ENCODE assay signal across 17 cellular contexts in the genomic region with DNA sequence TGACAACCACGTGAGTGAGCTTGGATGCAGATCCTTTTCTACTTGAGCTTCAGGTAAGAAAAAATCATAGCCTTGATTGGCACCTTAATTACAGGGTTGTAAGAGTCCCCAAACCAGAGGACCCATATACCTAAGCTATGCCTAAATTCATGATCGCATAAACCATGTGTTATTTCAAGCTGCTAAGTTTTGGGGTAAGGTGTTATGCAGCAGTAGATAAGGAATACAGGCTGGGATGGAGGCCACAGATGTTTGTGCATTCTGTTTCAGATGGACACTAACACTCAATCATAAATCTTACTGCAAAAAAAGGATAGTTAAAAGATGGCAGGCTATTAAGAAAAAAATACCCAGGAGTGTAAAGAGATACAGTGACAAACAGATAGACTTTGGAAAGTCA.
DNase-seq lines count a peak whose midpoint lies in the region; ATAC-seq lines count a peak whose summit lies in the region.
"Had no signal": no experiment of that assay in that cellular context is flagged by ENCODE, and none has a peak within 500 bp of the region (broad histone marks: within the 10 kb centered on the region; RNA-seq: fewer than 3 reads in every experiment).

No MANE protein-coding gene starts in this region.

- peak overlapping the region; percentile 9 for H3K27ac Mint-ChIP-seq in T-helper 1 cell treated with Interleukin-12 subunit alpha and Interleukin-12 subunit beta and Interleukin-4 antibody, amounts not matched to agents 30 μg/mL and 1 μg/mL, for 36 hours
- peak overlapping the region; percentile 98 for H3K27ac Mint-ChIP-seq in activated naive CD8-positive, alpha-beta T cell treated with anti-CD3 and anti-CD28 coated beads, Interleukin-2, amount 10 ng/mL, durations not matched to agents 7 days and 5 days
- no peak overlapping the region for H3K27ac Mint-ChIP-seq in activated naive CD8-positive, alpha-beta T cell treated with anti-CD3 and anti-CD28 coated beads for 36 hours
- peak overlapping the region; percentile 96 to 97 for H3K27ac Mint-ChIP-seq in T-cell
- no peak overlapping the region for H3K27ac Mint-ChIP-seq in stimulated activated effector memory CD8-positive, alpha-beta T cell treated with anti-CD3 and anti-CD28 coated beads, Interleukin-12 subunit alpha, Interleukin-12 subunit beta, amount 100 ng/mL, for 72 hours
- H3K27ac Mint-ChIP-seq: IgD-negative memory B cell had no signal

- no peaks in the 10 kb centered on the region for H3K9me3 Mint-ChIP-seq in T-helper 1 cell treated with Interleukin-12 subunit alpha and Interleukin-12 subunit beta and Interleukin-4 antibody, amounts not matched to agents 30 μg/mL and 1 μg/mL, for 36 hours
- H3K9me3 Mint-ChIP-seq in activated naive CD8-positive, alpha-beta T cell treated with anti-CD3 and anti-CD28 coated beads, Interleukin-2, amount 10 ng/mL, durations not matched to agents 7 days and 5 days: peaks cover 6% of the 10 kb centered on the region
- H3K9me3 Mint-ChIP-seq in activated naive CD8-positive, alpha-beta T cell treated with anti-CD3 and anti-CD28 coated beads for 36 hours: peaks cover 2% of the 10 kb centered on the region
- peaks cover 0 to 3% (median 0%) of the 10 kb centered on the region in 3 donors for H3K9me3 Mint-ChIP-seq in T-cell
- no peaks in the 10 kb centered on the region for H3K9me3 Mint-ChIP-seq in stimulated activated effector memory CD8-positive, alpha-beta T cell treated with anti-CD3 and anti-CD28 coated beads, Interleukin-12 subunit alpha, Interleukin-12 subunit beta, amount 100 ng/mL, for 72 hours

- H3K36me3 Mint-ChIP-seq in T-helper 1 cell treated with Interleukin-12 subunit alpha and Interleukin-12 subunit beta and Interleukin-4 antibody, amounts not matched to agents 30 μg/mL and 1 μg/mL, for 36 hours (ENCODE audit: low read depth): peaks cover 6% of the 10 kb centered on the region
- peaks cover 22% of the 10 kb centered on the region for H3K36me3 Mint-ChIP-seq in activated naive CD8-positive, alpha-beta T cell treated with anti-CD3 and anti-CD28 coated beads, Interleukin-2, amount 10 ng/mL, durations not matched to agents 7 days and 5 days
- peaks cover 4% of the 10 kb centered on the region for H3K36me3 Mint-ChIP-seq in activated naive CD8-positive, alpha-beta T cell treated with anti-CD3 and anti-CD28 coated beads for 36 hours
- no peaks in the 10 kb centered on the region for H3K36me3 Mint-ChIP-seq in T-cell
- no peaks in the 10 kb centered on the region for H3K36me3 Mint-ChIP-seq in stimulated activated effector memory CD8-positive, alpha-beta T cell treated with anti-CD3 and anti-CD28 coated beads, Interleukin-12 subunit alpha, Interleukin-12 subunit beta, amount 100 ng/mL, for 72 hours
- H3K36me3 Mint-ChIP-seq: IgD-negative memory B cell had no signal

- H3K4me3 Mint-ChIP-seq in T-helper 1 cell treated with Interleukin-12 subunit alpha and Interleukin-12 subunit beta and Interleukin-4 antibody, amounts not matched to agents 30 μg/mL and 1 μg/mL, for 36 hours: peak overlapping the region; percentile 92
- peak overlapping the region; percentile 93 for H3K4me3 Mint-ChIP-seq in activated naive CD8-positive, alpha-beta T cell treated with anti-CD3 and anti-CD28 coated beads, Interleukin-2, amount 10 ng/mL, durations not matched to agents 7 days and 5 days
- H3K4me3 Mint-ChIP-seq in activated naive CD8-positive, alpha-beta T cell treated with anti-CD3 and anti-CD28 coated beads for 36 hours: no peak overlapping the region
- peak overlapping the region in 1 of 3 donors; percentile 79 for H3K4me3 Mint-ChIP-seq in T-cell
- H3K4me3 Mint-ChIP-seq in stimulated activated effector memory CD8-positive, alpha-beta T cell treated with anti-CD3 and anti-CD28 coated beads, Interleukin-12 subunit alpha, Interleukin-12 subunit beta, amount 100 ng/mL, for 72 hours: peak overlapping the region; percentile 57
- H3K4me3 Mint-ChIP-seq: IgD-negative memory B cell had no signal

- POLR2A ChIA-PET in activated naive CD8-positive, alpha-beta T cell treated with anti-CD3 and anti-CD28 coated beads, Interleukin-2, amount 10 ng/mL, durations not matched to agents 7 days and 5 days (lab: Charles Lee): interaction anchor here (1.1 kb wide), 1 partner anchor 46 kb away, joined by 3 read pairs; no protein-coding TSS in a partner anchor
- POLR2A ChIA-PET in T-cell (lab: Charles Lee): no interaction called here

- no peak for ATAC-seq in activated naive CD8-positive, alpha-beta T cell treated with anti-CD3 and anti-CD28 coated beads, Interleukin-2, amount 10 ng/mL, durations not matched to agents 7 days and 5 days (ENCODE audit: low read depth)
- ATAC-seq in T-cell (replicated peaks in 1 of 4) (no peak), HG03108 (IDR thresholded peaks at IDR 0.05; ENCODE audit: unreplicated experiment) (no peak)
- ATAC-seq in stimulated activated effector memory CD8-positive, alpha-beta T cell treated with anti-CD3 and anti-CD28 coated beads, Interleukin-12 subunit alpha, Interleukin-12 subunit beta, amount 100 ng/mL, for 72 hours: no peak

- CTCF ChIA-PET in T-cell (lab: Charles Lee): interaction anchor here in 1 of 2 donors (1.7 kb wide), 1 partner anchor 14 kb away, joined by 6 read pairs; no protein-coding TSS in a partner anchor

- peaks cover 5% of the 10 kb centered on the region for H3K27me3 Mint-ChIP-seq in T-helper 1 cell treated with Interleukin-12 subunit alpha and Interleukin-12 subunit beta and Interleukin-4 antibody, amounts not matched to agents 30 μg/mL and 1 μg/mL, for 36 hours (ENCODE audit: low read depth)
- no peaks in the 10 kb centered on the region for H3K27me3 Mint-ChIP-seq in activated naive CD8-positive, alpha-beta T cell treated with anti-CD3 and anti-CD28 coated beads, Interleukin-2, amount 10 ng/mL, durations not matched to agents 7 days and 5 days
- no peaks in the 10 kb centered on the region for H3K27me3 Mint-ChIP-seq in activated naive CD8-positive, alpha-beta T cell treated with anti-CD3 and anti-CD28 coated beads for 36 hours
- peaks cover 0 to 9% of the 10 kb centered on the region in 2 donors for H3K27me3 Mint-ChIP-seq in T-cell

- peaks cover 26% of the 10 kb centered on the region for H3K4me1 Mint-ChIP-seq in T-helper 1 cell treated with Interleukin-12 subunit alpha and Interleukin-12 subunit beta and Interleukin-4 antibody, amounts not matched to agents 30 μg/mL and 1 μg/mL, for 36 hours (ENCODE audit: low read depth)
- H3K4me1 Mint-ChIP-seq in activated naive CD8-positive, alpha-beta T cell treated with anti-CD3 and anti-CD28 coated beads, Interleukin-2, amount 10 ng/mL, durations not matched to agents 7 days and 5 days: peaks cover 34% of the 10 kb centered on the region
- peaks cover 17% of the 10 kb centered on the region for H3K4me1 Mint-ChIP-seq in activated naive CD8-positive, alpha-beta T cell treated with anti-CD3 and anti-CD28 coated beads for 36 hours
- peaks cover 36 to 59% (median 42%) of the 10 kb centered on the region in 3 donors for H3K4me1 Mint-ChIP-seq in T-cell
- peaks cover 18% of the 10 kb centered on the region for H3K4me1 Mint-ChIP-seq in stimulated activated effector memory CD8-positive, alpha-beta T cell treated with anti-CD3 and anti-CD28 coated beads, Interleukin-12 subunit alpha, Interleukin-12 subunit beta, amount 100 ng/mL, for 72 hours

- DNase-seq in T-helper 1 cell: no peak
- DNase-seq in activated naive CD8-positive, alpha-beta T cell treated with anti-CD3 and anti-CD28 coated beads, Interleukin-2, amount 10 ng/mL, durations not matched to agents 7 days and 5 days: no peak
- no peak for DNase-seq in activated naive CD8-positive, alpha-beta T cell treated with anti-CD3 and anti-CD28 coated beads for 36 hours
- no peak for DNase-seq in T-cell
- DNase-seq in stimulated activated effector memory CD8-positive, alpha-beta T cell treated with anti-CD3 and anti-CD28 coated beads, Interleukin-12 subunit alpha, Interleukin-12 subunit beta, amount 100 ng/mL, for 72 hours (ENCODE audit: low spot score in 2 of 2): no peak
- no peak for DNase-seq in DMS153 treated with DMSO at 0.1 percent for 48 hours (lab: John Stamatoyannopoulos, UW; ENCODE audit: unreplicated experiment)
- DNase-seq: BE2C, DMS 273 treated with DMSO at 0.1 percent for 48 hours, NCI-H1417 treated with DMSO at 0.1 percent for 48 hours, NCI-H1930, NCI-H2171, NCI-H446, NCI-H69, SHP77 had no signal

Comparison
In these comparisons a context has a peak if more than half of its experiments do, and no peak if none do; other contexts are left out.
1. H3K27ac Mint-ChIP-seq: peak in T-helper 1 cell treated with Interleukin-12 subunit alpha and Interleukin-12 subunit beta and Interleukin-4 antibody, amounts not matched to agents 30 μg/mL and 1 μg/mL, for 36 hours (single experiment), activated naive CD8-positive, alpha-beta T cell treated with anti-CD3 and anti-CD28 coated beads, Interleukin-2, amount 10 ng/mL, durations not matched to agents 7 days and 5 days (single experiment) and T-cell (2 of 2); none in activated naive CD8-positive, alpha-beta T cell treated with anti-CD3 and anti-CD28 coated beads for 36 hours (single experiment) and stimulated activated effector memory CD8-positive, alpha-beta T cell treated with anti-CD3 and anti-CD28 coated beads, Interleukin-12 subunit alpha, Interleukin-12 subunit beta, amount 100 ng/mL, for 72 hours (single experiment).